ENCODE assay signal across 9 cellular contexts in genomic region chr3:85821130-85821756, GRCh38.
DNase-seq lines count a peak whose midpoint lies in the region; ATAC-seq and TF ChIP-seq lines count a peak whose summit lies in the region.
"Had no signal": no experiment of that assay in that cellular context is flagged by ENCODE, and none has a peak within 500 bp of the region (broad histone marks: within the 10 kb centered on the region; RNA-seq: fewer than 3 reads in every experiment).

No MANE protein-coding gene starts in this region.

- H3K4me1 ChIP-seq in RWPE2 (ENCODE audit: insufficient read depth, poor library complexity, severe bottlenecking): no peaks in the 10 kb centered on the region

- no peak overlapping the region for H3K27ac ChIP-seq in RWPE2 (ENCODE audit: poor library complexity, severe bottlenecking)
- H3K27ac ChIP-seq: skin epidermis had no signal

- H3K9me3 ChIP-seq in RWPE2 (ENCODE audit: severe bottlenecking): no peaks in the 10 kb centered on the region

- no peak overlapping the region for H3K4me3 ChIP-seq in RWPE2 (ENCODE audit: severe bottlenecking)
- H3K4me3 ChIP-seq: skin epidermis had no signal

- H3K27me3 ChIP-seq in RWPE2 (ENCODE audit: insufficient read depth, poor library complexity, severe bottlenecking): peaks cover 3% of the 10 kb centered on the region

- peak; percentile 73 for TF ChIP-seq CTCF in RWPE2 (IDR thresholded peaks at IDR 0.05; ENCODE audit: poor library complexity, severe bottlenecking)

- ATAC-seq in GM18858 (IDR thresholded peaks at IDR 0.05; ENCODE audit: unreplicated experiment): peak; percentile 71
- peak; percentile 79 for ATAC-seq in HG03565 (IDR thresholded peaks at IDR 0.05; ENCODE audit: unreplicated experiment)
- peak; percentile 78 for ATAC-seq in RWPE2 (ENCODE audit: low read depth)
- ATAC-seq in GM18519 (IDR thresholded peaks at IDR 0.05; ENCODE audit: low FRiP score, unreplicated experiment): no peak

- H3K36me3 ChIP-seq in RWPE2 (ENCODE audit: low read depth): no peaks in the 10 kb centered on the region

- DNase-seq in A172 (ENCODE audit: low spot score) (peak; percentile 12), RWPE2 (ENCODE audit: low spot score) (no peak), inferior parietal cortex (ENCODE audit: extremely low spot score) (peak; percentile 23), germinal center (ENCODE audit: low spot score) (no peak)
- DNase-seq in stimulated activated CD4-positive, alpha-beta T cell treated with anti-CD3 and anti-CD28 coated beads, Interleukin-4, amount 100 ng/mL, for 1 hour: no peak

Comparison
In these comparisons a context has a peak if more than half of its experiments do, and no peak if none do; other contexts are left out.
1. DNase-seq: peak in A172 (single experiment) and inferior parietal cortex (single experiment); none in RWPE2 (single experiment), germinal center (single experiment) and stimulated activated CD4-positive, alpha-beta T cell treated with anti-CD3 and anti-CD28 coated beads, Interleukin-4, amount 100 ng/mL, for 1 hour (single experiment).